In the genomic region with DNA sequence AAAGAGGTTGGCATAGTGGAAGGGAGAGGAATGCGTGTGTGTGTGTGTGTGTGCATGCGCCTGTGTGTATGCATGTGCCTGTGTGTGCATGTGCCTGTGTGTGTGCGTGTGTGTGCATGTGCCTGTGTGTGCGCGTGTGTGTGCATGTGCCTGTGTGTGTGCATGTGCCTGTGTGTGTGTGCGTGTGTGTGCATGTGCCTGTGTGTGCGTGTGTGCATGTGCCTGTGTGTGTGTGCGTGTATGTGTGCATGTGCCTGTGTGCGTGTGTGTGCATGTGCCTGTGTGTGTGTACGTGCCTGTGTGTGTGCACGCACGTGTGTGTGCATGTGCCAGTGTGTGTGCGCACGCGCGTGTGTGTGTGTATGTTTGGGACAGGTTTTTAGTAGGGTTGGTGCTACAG, we compare ENCODE assay signal across 23 cellular contexts.
DNase-seq lines count a peak whose midpoint lies in the region; ATAC-seq, FAIRE-seq and TF ChIP-seq lines count a peak whose summit lies in the region.
"Had no signal": no experiment of that assay in that cellular context is flagged by ENCODE, and none has a peak within 500 bp of the region (broad histone marks: within the 10 kb centered on the region; RNA-seq: fewer than 3 reads in every experiment).

No MANE protein-coding gene starts in this region.

- in situ Hi-C loops in GM12878 (cut with MboI): no loop called here

- no peaks in the 10 kb centered on the region for H4K20me1 ChIP-seq in GM12878 (ENCODE audit: control insufficient read depth, insufficient read depth)

- ATAC-seq in GM12878 (no peak), GM18858 (IDR thresholded peaks at IDR 0.05; ENCODE audit: unreplicated experiment) (no peak)
- ATAC-seq: GM23338 had no signal

- no peaks in the 10 kb centered on the region for H3K4me1 ChIP-seq in GM12878 (ENCODE audit: control insufficient read depth, insufficient read depth, low read length)
- H3K4me1 ChIP-seq: BE2C had no signal

- CTCF ChIA-PET in GM12878 (lab: Yijun Ruan, JAX): no interaction called here

- H3K36me3 ChIP-seq in GM12878 (ENCODE audit: control insufficient read depth in 2 of 2, insufficient read depth in 2 of 2, low read length in 1 of 2): no peaks in the 10 kb centered on the region
- H3K36me3 ChIP-seq in MG63: no peaks in the 10 kb centered on the region
- H3K36me3 ChIP-seq: BE2C had no signal

- SMC1A ChIA-PET in GM12878 (lab: Charles Lee; ENCODE audit: uncharacterized antibody, unreplicated experiment): no interaction called here

- DNase-seq in HTR-8/SVneo (ENCODE audit: insufficient read length, low spot score): no peak
- no peak for DNase-seq in GM12878 (ENCODE audit: low read depth, low spot score)
- no peak for DNase-seq in nephron progenitor cell
- DNase-seq in urothelium cell line (ENCODE audit: low spot score): no peak
- DNase-seq in dorsolateral prefrontal cortex: no peak
- no peak for DNase-seq in MG63
- DNase-seq: ACHN; BE2C; C1 segment of cervical spinal cord; CD4-positive, CD25-positive, alpha-beta regulatory T cell; CD8-positive, alpha-beta memory T cell; COR-L47; DMS 273 treated with DMSO at 0.1 percent for 48 hours; DMS53; DND-41; EL; H7; KG1 had no signal

- TF ChIP-seq POLR2A in GM12878 (IDR thresholded peaks at IDR 0.05; ENCODE audit: low read depth, low read length): no peak

- H3K27ac Mint-ChIP-seq in nephron progenitor cell: peak overlapping the region; percentile 40
- H3K27ac Mint-ChIP-seq: CD8-positive, alpha-beta memory T cell; GM23338 had no signal

- RAD21 ChIA-PET in GM12878 (lab: Charles Lee; ENCODE audit: unreplicated experiment): no interaction called here

- no peak for TF ChIP-seq RAD21 in GM12878 (IDR thresholded peaks at IDR 0.05; ENCODE audit: insufficient read depth, low read depth, low read length)

- H3K9me3 ChIP-seq in GM12878 (replicated peaks; ENCODE audit: control insufficient read depth, insufficient read depth, low read length): no peaks in the 10 kb centered on the region
- no peaks in the 10 kb centered on the region for H3K9me3 ChIP-seq in MG63
- H3K9me3 ChIP-seq: BE2C had no signal

- H3K27ac ChIP-seq in GM12878 (ENCODE audit: control insufficient read depth, insufficient read depth) (no peak overlapping the region), dorsolateral prefrontal cortex (no peak overlapping the region)
- H3K27ac ChIP-seq: HL-60 had no signal

- H3K4me3 Mint-ChIP-seq in nephron progenitor cell: no peak overlapping the region
- H3K4me3 Mint-ChIP-seq: CD4-positive, CD25-positive, alpha-beta regulatory T cell; CD8-positive, alpha-beta memory T cell; GM23338 had no signal

- peaks cover 18% of the 10 kb centered on the region for H3K9me3 Mint-ChIP-seq in nephron progenitor cell

- H3K4me2 ChIP-seq in GM12878 (ENCODE audit: control insufficient read depth, insufficient read depth): no peak overlapping the region
- H3K4me2 ChIP-seq: GM23338 had no signal

- TF ChIP-seq CTCF in GM12878 (IDR thresholded peaks at IDR 0.05 in 2 of 3, conservative IDR thresholded peaks at IDR 0.05 in 1 of 3; ENCODE audit: control insufficient read depth in 2 of 3, extremely low read depth in 1 of 3, insufficient read depth in 1 of 3, low read depth in 3 of 3, low read length in 3 of 3): no peak
- no peak for TF ChIP-seq CTCF in nephron progenitor cell (IDR thresholded peaks at IDR 0.05)
- no peak for TF ChIP-seq CTCF in dorsolateral prefrontal cortex (IDR thresholded peaks at IDR 0.05 in 54 of 56, conservative IDR thresholded peaks at IDR 0.05 in 2 of 56; ENCODE audit: low read depth in 1 of 56, partially characterized antibody in 56 of 56)

- H3K27me3 Mint-ChIP-seq in nephron progenitor cell (ENCODE audit: low read depth, poor library complexity): no peaks in the 10 kb centered on the region

- POLR2A ChIA-PET in GM12878 (lab: Charles Lee): no interaction called here

- H3K4me3 ChIP-seq in GM12878 (no peak overlapping the region), dorsolateral prefrontal cortex (no peak overlapping the region), MG63 (no peak overlapping the region)
- H3K4me3 ChIP-seq: GM23338 had no signal

- WGBS in GM12878 (ENCODE audit: insufficient coverage, insufficient replicate concordance, low lambda C conversion rate, missing lambda C conversion rate): 72% methylated on average over 16 of the region's 16 CpGs

- intact Hi-C loops in GM12878 (cut with micrococcal nuclease; ENCODE audit: unreplicated experiment): no loop called here
- intact Hi-C loops in dorsolateral prefrontal cortex (cut with DNase I): no loop called here

- no peak overlapping the region for H3K9ac ChIP-seq in GM12878 (ENCODE audit: control insufficient read depth, insufficient read depth, low read length)

- no peaks in the 10 kb centered on the region for H3K27me3 ChIP-seq in GM12878 (replicated peaks in 1 of 2; ENCODE audit: control insufficient read depth in 2 of 2, insufficient read depth in 2 of 2, low read length in 1 of 2)
- H3K27me3 ChIP-seq in dorsolateral prefrontal cortex: peaks cover 0 to 5% (median 0%) of the 10 kb centered on the region in 45 donors
- no peaks in the 10 kb centered on the region for H3K27me3 ChIP-seq in MG63
- H3K27me3 ChIP-seq: BE2C had no signal

- FAIRE-seq in HTR-8/SVneo (lab: Jason Lieb, UNC) (peak; percentile 99), GM12878 (lab: Jason Lieb, UNC) (no peak), urothelium cell line (lab: Jason Lieb, UNC) (peak; percentile 99)
- FAIRE-seq: A204.1, GM12891 had no signal

- peaks cover 4% of the 10 kb centered on the region for H3K4me1 Mint-ChIP-seq in nephron progenitor cell

- no peaks in the 10 kb centered on the region for H3K79me2 ChIP-seq in GM12878 (ENCODE audit: control insufficient read depth, insufficient read depth, low read length)

- H2AFZ ChIP-seq in GM12878 (ENCODE audit: control insufficient read depth, low read depth, low read length): no peak overlapping the region

- no peak for TF ChIP-seq EP300 in GM12878 (IDR thresholded peaks at IDR 0.05; ENCODE audit: borderline replicate concordance in 1 of 2, control insufficient read depth in 1 of 2, low read depth in 2 of 2, low read length in 2 of 2)

- H3K36me3 Mint-ChIP-seq in nephron progenitor cell (ENCODE audit: low read depth): no peaks in the 10 kb centered on the region
- H3K36me3 Mint-ChIP-seq: CD4-positive, CD25-positive, alpha-beta regulatory T cell; CD8-positive, alpha-beta memory T cell had no signal

- BruUV-seq in GM12878 (replicated peaks; lab: Mats Ljungman, UMichigan): no TSS peak

TF ChIP-seq in GM12878, 131 proteins besides CTCF, POLR2A, EP300 and RAD21:
- TF ChIP-seq PAX5 (IDR thresholded peaks at IDR 0.05; ENCODE audit: borderline replicate concordance, low read depth, low read length) (no peak), NR2C2 (IDR thresholded peaks at IDR 0.05; ENCODE audit: borderline replicate concordance, control insufficient read depth, insufficient read length, low read depth) (peak; percentile 50)
- TF ChIP-seq, protein P1, sequence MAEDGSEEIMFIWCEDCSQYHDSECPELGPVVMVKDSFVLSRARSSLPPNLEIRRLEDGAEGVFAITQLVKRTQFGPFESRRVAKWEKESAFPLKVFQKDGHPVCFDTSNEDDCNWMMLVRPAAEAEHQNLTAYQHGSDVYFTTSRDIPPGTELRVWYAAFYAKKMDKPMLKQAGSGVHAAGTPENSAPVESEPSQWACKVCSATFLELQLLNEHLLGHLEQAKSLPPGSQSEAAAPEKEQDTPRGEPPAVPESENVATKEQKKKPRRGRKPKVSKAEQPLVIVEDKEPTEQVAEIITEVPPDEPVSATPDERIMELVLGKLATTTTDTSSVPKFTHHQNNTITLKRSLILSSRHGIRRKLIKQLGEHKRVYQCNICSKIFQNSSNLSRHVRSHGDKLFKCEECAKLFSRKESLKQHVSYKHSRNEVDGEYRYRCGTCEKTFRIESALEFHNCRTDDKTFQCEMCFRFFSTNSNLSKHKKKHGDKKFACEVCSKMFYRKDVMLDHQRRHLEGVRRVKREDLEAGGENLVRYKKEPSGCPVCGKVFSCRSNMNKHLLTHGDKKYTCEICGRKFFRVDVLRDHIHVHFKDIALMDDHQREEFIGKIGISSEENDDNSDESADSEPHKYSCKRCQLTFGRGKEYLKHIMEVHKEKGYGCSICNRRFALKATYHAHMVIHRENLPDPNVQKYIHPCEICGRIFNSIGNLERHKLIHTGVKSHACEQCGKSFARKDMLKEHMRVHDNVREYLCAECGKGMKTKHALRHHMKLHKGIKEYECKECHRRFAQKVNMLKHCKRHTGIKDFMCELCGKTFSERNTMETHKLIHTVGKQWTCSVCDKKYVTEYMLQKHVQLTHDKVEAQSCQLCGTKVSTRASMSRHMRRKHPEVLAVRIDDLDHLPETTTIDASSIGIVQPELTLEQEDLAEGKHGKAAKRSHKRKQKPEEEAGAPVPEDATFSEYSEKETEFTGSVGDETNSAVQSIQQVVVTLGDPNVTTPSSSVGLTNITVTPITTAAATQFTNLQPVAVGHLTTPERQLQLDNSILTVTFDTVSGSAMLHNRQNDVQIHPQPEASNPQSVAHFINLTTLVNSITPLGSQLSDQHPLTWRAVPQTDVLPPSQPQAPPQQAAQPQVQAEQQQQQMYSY (CRISPR knock-in tag; IDR thresholded peaks at IDR 0.05): no peak
- TF ChIP-seq, protein P2, sequence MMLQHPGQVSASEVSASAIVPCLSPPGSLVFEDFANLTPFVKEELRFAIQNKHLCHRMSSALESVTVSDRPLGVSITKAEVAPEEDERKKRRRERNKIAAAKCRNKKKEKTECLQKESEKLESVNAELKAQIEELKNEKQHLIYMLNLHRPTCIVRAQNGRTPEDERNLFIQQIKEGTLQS (IDR thresholded peaks at IDR 0.05; ENCODE audit: borderline replicate concordance, extremely low read depth, low read depth, low read length): no peak
- TF ChIP-seq, protein P3, sequence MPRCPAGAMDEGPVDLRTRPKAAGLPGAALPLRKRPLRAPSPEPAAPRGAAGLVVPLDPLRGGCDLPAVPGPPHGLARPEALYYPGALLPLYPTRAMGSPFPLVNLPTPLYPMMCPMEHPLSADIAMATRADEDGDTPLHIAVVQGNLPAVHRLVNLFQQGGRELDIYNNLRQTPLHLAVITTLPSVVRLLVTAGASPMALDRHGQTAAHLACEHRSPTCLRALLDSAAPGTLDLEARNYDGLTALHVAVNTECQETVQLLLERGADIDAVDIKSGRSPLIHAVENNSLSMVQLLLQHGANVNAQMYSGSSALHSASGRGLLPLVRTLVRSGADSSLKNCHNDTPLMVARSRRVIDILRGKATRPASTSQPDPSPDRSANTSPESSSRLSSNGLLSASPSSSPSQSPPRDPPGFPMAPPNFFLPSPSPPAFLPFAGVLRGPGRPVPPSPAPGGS (IDR thresholded peaks at IDR 0.05; ENCODE audit: borderline replicate concordance, insufficient read depth, low read depth, low read length, poor library complexity, severe bottlenecking): peak; percentile 96
